Comparison of ENCODE assay signal across 9 cellular contexts in genomic region chr15:65828566-65828965, GRCh38. TPM values are rescaled to one million over a fixed set of nuclear protein-coding genes. Genes with fewer than 3 reads are reported as not detected.
DNase-seq lines count a peak whose midpoint lies in the region; TF ChIP-seq lines count a peak whose summit lies in the region.
"Had no signal": no experiment of that assay in that cellular context is flagged by ENCODE, and none has a peak within 500 bp of the region (broad histone marks: within the 10 kb centered on the region; RNA-seq: fewer than 3 reads in every experiment).

No MANE protein-coding gene starts in this region.

- TF ChIP-seq CTCF in esophagus muscularis mucosa (IDR thresholded peaks at IDR 0.05): no peak

- WGBS in thymus: 77% methylated on average over 2 of the region's 2 CpGs
- WGBS in esophagus muscularis mucosa: 95% methylated on average over 2 of the region's 2 CpGs

- H3K9me3 ChIP-seq in effector memory CD4-positive, alpha-beta T cell (ENCODE audit: control insufficient read depth, low read length): no peaks in the 10 kb centered on the region
- H3K9me3 ChIP-seq in thymus (ENCODE audit: control insufficient read depth): no peaks in the 10 kb centered on the region
- H3K9me3 ChIP-seq in esophagus muscularis mucosa: no peaks in the 10 kb centered on the region

- H3K27ac ChIP-seq in effector memory CD4-positive, alpha-beta T cell (ENCODE audit: insufficient read depth, low read length, poor library complexity, severe bottlenecking): peak overlapping the region; percentile 81
- H3K27ac ChIP-seq in thymus (ENCODE audit: low read depth): peak overlapping the region; percentile 39
- no peak overlapping the region for H3K27ac ChIP-seq in esophagus muscularis mucosa (replicated peaks in 1 of 4)

- TF ChIP-seq EP300 in esophagus muscularis mucosa (IDR thresholded peaks at IDR 0.05): no peak

- H3K4me1 ChIP-seq in effector memory CD4-positive, alpha-beta T cell (ENCODE audit: control insufficient read depth, insufficient read depth, low read length, poor library complexity, severe bottlenecking): peaks cover 55% of the 10 kb centered on the region
- peaks cover 10% of the 10 kb centered on the region for H3K4me1 ChIP-seq in thymus (ENCODE audit: control insufficient read depth, insufficient read depth, low read length)
- peaks cover 18 to 22% (median 20%) of the 10 kb centered on the region in 4 donors for H3K4me1 ChIP-seq in esophagus muscularis mucosa

- no peaks in the 10 kb centered on the region for H3K36me3 ChIP-seq in effector memory CD4-positive, alpha-beta T cell (ENCODE audit: control insufficient read depth, insufficient read depth, low read length)
- H3K36me3 ChIP-seq in thymus (ENCODE audit: control insufficient read depth, insufficient read depth): no peaks in the 10 kb centered on the region
- H3K36me3 ChIP-seq in esophagus muscularis mucosa: no peaks in the 10 kb centered on the region

- no peak for TF ChIP-seq POLR2A in esophagus muscularis mucosa (IDR thresholded peaks at IDR 0.05; ENCODE audit: low read depth)

- no peaks in the 10 kb centered on the region for H3K27me3 ChIP-seq in effector memory CD4-positive, alpha-beta T cell (replicated peaks; ENCODE audit: control insufficient read depth, insufficient read depth, low read length, poor library complexity, severe bottlenecking)
- H3K27me3 ChIP-seq in thymus (ENCODE audit: control insufficient read depth, insufficient read depth) (no peaks in the 10 kb centered on the region), esophagus muscularis mucosa (no peaks in the 10 kb centered on the region)

- H3K4me3 ChIP-seq in effector memory CD4-positive, alpha-beta T cell (ENCODE audit: insufficient read depth, low read depth, low read length, poor library complexity, severe bottlenecking): no peak overlapping the region
- H3K4me3 ChIP-seq in thymus (ENCODE audit: low read length) (no peak overlapping the region), esophagus muscularis mucosa (no peak overlapping the region)

- DNase-seq in activated gamma-delta T cell treated with Interleukin-2 at 50 U/mL for 16 hours (peak; percentile 31), activated gamma-delta T cell (lab: John Stamatoyannopoulos, UW) (no peak), T-helper 22 cell (ENCODE audit: low read depth) (peak; percentile 25), AG08395 (ENCODE audit: low spot score) (no peak), NCI-H345 (lab: John Stamatoyannopoulos, UW) (no peak), esophagus muscularis mucosa (ENCODE audit: extremely low spot score) (no peak)
- peak in 2 of 3 donors; percentile 17 to 24 for DNase-seq in effector memory CD4-positive, alpha-beta T cell
- DNase-seq: NCI-H446 treated with DMSO at 0.1 percent for 48 hours had no signal

- intact Hi-C loops in esophagus muscularis mucosa (cut with DNase I): no loop called here

RNA-seq across cellular contexts. Expression of gene DENND4A, which starts 36.5 kb away (rescaled TPM):
- 15.9 TPM for polyA plus RNA-seq in thymus
- total RNA-seq in esophagus muscularis mucosa: 10 to 100 TPM; 17.7 to 34.3 (median 25.4) TPM

RNA-seq across cellular contexts. Expression of gene RAB11A, which starts 40.7 kb away (rescaled TPM):
- 118 TPM for polyA plus RNA-seq in thymus
- 100 to 1,000 TPM in 3 of 4 donors, 10 to 100 TPM in 1; 51.9 to 134 (median 122) TPM for total RNA-seq in esophagus muscularis mucosa

Comparison
In these comparisons a context has a peak if more than half of its experiments do, and no peak if none do; other contexts are left out.
1. DNase-seq: peak in activated gamma-delta T cell treated with Interleukin-2 at 50 U/mL for 16 hours (single experiment), T-helper 22 cell (single experiment) and effector memory CD4-positive, alpha-beta T cell (2 of 3); none in activated gamma-delta T cell (single experiment), AG08395 (single experiment), NCI-H345 (single experiment) and esophagus muscularis mucosa (single experiment).
2. H3K27ac ChIP-seq: peak in effector memory CD4-positive, alpha-beta T cell (single experiment) and thymus (single experiment); none in esophagus muscularis mucosa (0 of 4).